17 cellular contexts compared by ENCODE assay signal in the genomic region with DNA sequence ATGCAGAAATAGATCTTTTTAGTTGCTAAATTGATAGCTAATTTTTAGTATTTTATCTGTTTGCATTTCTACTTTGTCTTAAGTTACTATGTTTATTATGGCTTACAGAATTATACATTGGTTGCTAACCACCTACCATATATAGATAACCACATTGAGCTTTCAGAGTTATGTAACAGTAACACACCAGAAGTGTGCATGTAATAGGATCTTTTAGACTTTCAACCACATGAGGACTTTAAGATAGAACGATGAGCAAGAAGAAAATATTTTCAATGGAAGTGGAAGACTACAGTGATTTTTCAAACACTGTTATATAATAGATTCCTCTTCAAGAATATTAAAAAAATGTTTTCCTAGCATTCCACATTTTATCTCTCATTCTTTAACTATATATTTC.
"Had no signal": no experiment of that assay in that cellular context is flagged by ENCODE, and none has a peak within 500 bp of the region (broad histone marks: within the 10 kb centered on the region; RNA-seq: fewer than 3 reads in every experiment).

No MANE protein-coding gene starts in this region.

- H3K4me1 ChIP-seq: body of pancreas, lower lobe of right lung, right lobe of liver, suprapubic skin had no signal

- H3K4me3 Mint-ChIP-seq: activated B cell treated with CpG ODN at 0.5 μM for 24 hours; activated naive CD4-positive, alpha-beta T cell treated with anti-CD3 and anti-CD28 coated beads, Interleukin-2, amount 10 ng/mL, durations not matched to agents 7 days and 5 days; endodermal cell; naive B cell; type B pancreatic cell had no signal

- H3K27ac Mint-ChIP-seq: activated B cell treated with CpG ODN at 0.5 μM for 24 hours; activated naive CD4-positive, alpha-beta T cell treated with anti-CD3 and anti-CD28 coated beads, Interleukin-2, amount 10 ng/mL, durations not matched to agents 7 days and 5 days; activated T-helper 2 cell treated with anti-CD3 and anti-CD28 coated beads, Interferon-gamma antibody, Interleukin-2, Interleukin-4, amounts not matched to agents 10 μg/mL and 5 μg/mL and 100 μg/mL, durations not matched to agents 14 hours and 24 hours and 36 hours; endodermal cell; type B pancreatic cell had no signal

- H3K9me3 ChIP-seq: body of pancreas, lower lobe of right lung, right lobe of liver, suprapubic skin had no signal

- H3K27me3 ChIP-seq: body of pancreas, right lobe of liver, suprapubic skin had no signal

- DNase-seq: activated B cell treated with CpG ODN at 0.5 μM for 24 hours; activated CD4-positive, alpha-beta T cell treated with anti-CD3 and anti-CD28 coated beads, Interleukin-2, amount 50 U/mL, for 1 hour; activated naive CD4-positive, alpha-beta T cell treated with anti-CD3 and anti-CD28 coated beads, Interleukin-2, amount 10 ng/mL, durations not matched to agents 7 days and 5 days; body of pancreas; cerebellar nuclear complex; dermis blood vessel endothelial cell; endodermal cell; hypothalamus; lower lobe of right lung; midbrain; naive B cell; right lobe of liver; stimulated activated CD4-positive, alpha-beta T cell treated with anti-CD3 and anti-CD28 coated beads, Interleukin-12 subunit alpha, Interleukin-12 subunit beta, amount 100 ng/mL, for 4 hours; stimulated activated naive CD4-positive, alpha-beta T cell had no signal

- H3K4me1 Mint-ChIP-seq: activated B cell treated with CpG ODN at 0.5 μM for 24 hours; activated naive CD4-positive, alpha-beta T cell treated with anti-CD3 and anti-CD28 coated beads, Interleukin-2, amount 10 ng/mL, durations not matched to agents 7 days and 5 days; endodermal cell; naive B cell had no signal

- ATAC-seq: body of pancreas, lower lobe of right lung, right lobe of liver had no signal

- H3K27ac ChIP-seq: body of pancreas, lower lobe of right lung, right lobe of liver, suprapubic skin had no signal

- H3K27me3 Mint-ChIP-seq: activated B cell treated with CpG ODN at 0.5 μM for 24 hours; activated naive CD4-positive, alpha-beta T cell treated with anti-CD3 and anti-CD28 coated beads, Interleukin-2, amount 10 ng/mL, durations not matched to agents 7 days and 5 days; naive B cell; type B pancreatic cell had no signal

- H3K9me3 Mint-ChIP-seq: activated B cell treated with CpG ODN at 0.5 μM for 24 hours; activated naive CD4-positive, alpha-beta T cell treated with anti-CD3 and anti-CD28 coated beads, Interleukin-2, amount 10 ng/mL, durations not matched to agents 7 days and 5 days; activated T-helper 2 cell treated with anti-CD3 and anti-CD28 coated beads, Interferon-gamma antibody, Interleukin-2, Interleukin-4, amounts not matched to agents 10 μg/mL and 5 μg/mL and 100 μg/mL, durations not matched to agents 14 hours and 24 hours and 36 hours; endodermal cell; naive B cell; type B pancreatic cell had no signal

- H3K4me3 ChIP-seq: body of pancreas, lower lobe of right lung, right lobe of liver, suprapubic skin had no signal
